10 cellular contexts compared by ENCODE assay signal in the genomic region with DNA sequence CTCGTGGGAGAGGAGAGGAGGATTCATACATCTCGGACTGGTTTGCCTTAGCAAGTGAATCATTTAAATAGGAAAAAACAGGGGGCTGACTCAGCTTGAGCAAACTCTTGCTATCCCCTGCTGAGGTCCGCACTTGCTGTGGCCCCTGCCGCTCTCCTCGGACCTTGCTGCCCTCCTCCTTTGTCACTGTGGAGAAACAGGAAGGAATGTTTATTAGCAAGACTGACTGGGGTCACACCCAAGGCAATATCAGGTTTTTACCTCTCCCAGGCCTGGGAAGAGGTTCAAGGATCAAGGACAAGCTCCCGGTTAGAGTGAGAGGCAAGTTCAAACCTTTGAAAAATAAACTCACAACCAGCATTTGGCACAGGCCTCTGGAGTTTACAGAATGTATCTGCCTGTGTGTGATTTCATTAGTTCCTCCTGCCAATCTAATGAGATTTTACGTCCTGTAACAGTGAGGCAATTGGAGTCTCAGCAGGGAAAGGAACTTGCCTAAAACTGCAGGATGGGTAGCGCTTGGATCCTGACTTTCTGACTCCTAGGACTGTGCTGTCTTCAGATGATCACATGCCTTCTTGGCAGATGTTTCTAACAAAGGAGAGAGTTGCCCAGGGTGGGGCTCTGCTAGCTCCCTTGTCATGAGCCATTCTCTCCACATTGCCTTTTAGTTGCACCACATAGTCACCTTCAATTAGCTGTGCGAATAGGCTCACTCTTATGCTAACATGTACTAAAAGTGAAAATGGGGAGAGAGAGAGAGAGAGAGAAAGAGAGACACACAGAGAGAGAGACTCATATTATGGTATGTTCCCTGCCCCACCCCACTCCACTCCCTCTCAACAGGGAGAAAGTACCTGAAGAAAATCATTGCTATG.
DNase-seq lines count a peak whose midpoint lies in the region; ATAC-seq and TF ChIP-seq lines count a peak whose summit lies in the region.
"Had no signal": no experiment of that assay in that cellular context is flagged by ENCODE, and none has a peak within 500 bp of the region (broad histone marks: within the 10 kb centered on the region; RNA-seq: fewer than 3 reads in every experiment).

No MANE protein-coding gene starts in this region.

- H3K36me3 ChIP-seq in ACC112 (ENCODE audit: insufficient read depth, low read length) (no peaks in the 10 kb centered on the region), PC-3 (ENCODE audit: low read depth, low read length) (no peaks in the 10 kb centered on the region), esophagus squamous epithelium (no peaks in the 10 kb centered on the region), mucosa of rectum (ENCODE audit: control insufficient read depth in 2 of 2, insufficient read depth in 2 of 2, low read length in 2 of 2) (no peaks in the 10 kb centered on the region)

- H3K27me3 ChIP-seq in ACC112 (ENCODE audit: insufficient read depth, low read length), result no peaks in the 10 kb centered on the region
- no peaks in the 10 kb centered on the region for H3K27me3 ChIP-seq in PC-3 (ENCODE audit: low read length)
- no peaks in the 10 kb centered on the region for H3K27me3 ChIP-seq in esophagus squamous epithelium
- H3K27me3 ChIP-seq in mucosa of rectum (ENCODE audit: control insufficient read depth in 2 of 2, insufficient read depth in 2 of 2, low read length in 2 of 2), result no peaks in the 10 kb centered on the region
- H3K27me3 ChIP-seq in dorsolateral prefrontal cortex, result no peaks in the 10 kb centered on the region

- no peak for TF ChIP-seq POLR2A in esophagus squamous epithelium (IDR thresholded peaks at IDR 0.05)

- 42 to 47% methylated on average over 9 of the region's 9 CpGs for WGBS in esophagus squamous epithelium, 2 donors

- H3K9ac ChIP-seq in PC-3 (ENCODE audit: low read length) (peak overlapping the region; percentile 81), mucosa of rectum (ENCODE audit: low read depth in 1 of 2, low read length in 2 of 2) (peak overlapping the region; percentile 56 to 62)

- no peak overlapping the region for H3K4me3 ChIP-seq in ACC112 (ENCODE audit: low read depth, low read length)
- peak overlapping the region; percentile 38; the same call in 1 of the 2 replicates for H3K4me3 ChIP-seq in PC-3 (ENCODE audit: low read length)
- H3K4me3 ChIP-seq in esophagus squamous epithelium, result no peak overlapping the region
- H3K4me3 ChIP-seq in mucosa of rectum (ENCODE audit: low read length in 2 of 2), result peak overlapping the region; percentile 52 to 64
- no peak overlapping the region for H3K4me3 ChIP-seq in dorsolateral prefrontal cortex

- H3K4me1 ChIP-seq in ACC112 (ENCODE audit: control insufficient read depth, insufficient read depth, low read length, unreplicated experiment), result peaks cover 42% of the 10 kb centered on the region
- peaks cover 41% of the 10 kb centered on the region for H3K4me1 ChIP-seq in PC-3 (ENCODE audit: insufficient read depth, low read length)
- peaks cover 0 to 26% (median 11%) of the 10 kb centered on the region in 3 donors for H3K4me1 ChIP-seq in esophagus squamous epithelium
- H3K4me1 ChIP-seq in mucosa of rectum (ENCODE audit: control insufficient read depth in 2 of 2, insufficient read depth in 2 of 2, low read length in 2 of 2), result peaks cover 0 to 39% of the 10 kb centered on the region in 2 donors

- BruUV-seq in PC-3 (replicated peaks; lab: Mats Ljungman, UMichigan), result TSS peak; percentile 78

- H3K4me2 ChIP-seq in PC-3 (ENCODE audit: low read length), result peak overlapping the region; percentile 75

- H2AFZ ChIP-seq in ACC112 (ENCODE audit: low read length, unreplicated experiment) (peak overlapping the region; percentile 50), PC-3 (ENCODE audit: low read length) (peak overlapping the region; percentile 73)

- peak overlapping the region; percentile 56 for H3K27ac ChIP-seq in ACC112 (ENCODE audit: low read depth, low read length)
- peak overlapping the region; percentile 95 for H3K27ac ChIP-seq in PC-3 (ENCODE audit: low read length)
- H3K27ac ChIP-seq in esophagus squamous epithelium, result peak overlapping the region; percentile 53 to 69 (median 63)
- H3K27ac ChIP-seq in mucosa of rectum (ENCODE audit: low read depth in 2 of 2, low read length in 2 of 2), result peak overlapping the region; percentile 89 to 90
- H3K27ac ChIP-seq in dorsolateral prefrontal cortex, result no peak overlapping the region

- H4K20me1 ChIP-seq in PC-3 (ENCODE audit: low read length), result no peaks in the 10 kb centered on the region

- peak; percentile 74 for DNase-seq in PC-3
- DNase-seq in esophagus squamous epithelium (lab: John Stamatoyannopoulos, UW), result no peak
- DNase-seq in activated CD4-positive, alpha-beta T cell treated with anti-CD3 and anti-CD28 coated beads for 1 hour, result no peak
- DNase-seq in dorsolateral prefrontal cortex, result no peak
- DNase-seq in NCI-H2081 (lab: John Stamatoyannopoulos, UW), result no peak
- DNase-seq in cerebellar cortex (ENCODE audit: low spot score), result no peak
- DNase-seq: activated CD4-positive, alpha-beta T cell treated with anti-CD3 and anti-CD28 coated beads, Interleukin-2, amount 50 U/mL, for 48 hours; KBM-7 had no signal

- no peak for TF ChIP-seq CTCF in PC-3 (conservative IDR thresholded peaks at IDR 0.05; ENCODE audit: low read depth, low read length)
- no peak for TF ChIP-seq CTCF in esophagus squamous epithelium (IDR thresholded peaks at IDR 0.05)
- no peak for TF ChIP-seq CTCF in dorsolateral prefrontal cortex (IDR thresholded peaks at IDR 0.05 in 54 of 56, conservative IDR thresholded peaks at IDR 0.05 in 2 of 56; ENCODE audit: low read depth in 1 of 56, partially characterized antibody in 56 of 56)

- H3K79me2 ChIP-seq in ACC112 (ENCODE audit: control insufficient read depth, insufficient read depth, low read length, unreplicated experiment) (no peaks in the 10 kb centered on the region), PC-3 (ENCODE audit: low read length) (no peaks in the 10 kb centered on the region)

- ATAC-seq in PC-3, result peak; percentile 87

- H3K9me3 ChIP-seq in PC-3 (ENCODE audit: low read length), result no peaks in the 10 kb centered on the region
- peaks cover 0 to 3% (median 0%) of the 10 kb centered on the region in 3 donors for H3K9me3 ChIP-seq in esophagus squamous epithelium
- no peaks in the 10 kb centered on the region for H3K9me3 ChIP-seq in mucosa of rectum (ENCODE audit: control insufficient read depth in 2 of 2, low read length in 2 of 2)

- intact Hi-C loops in PC-3 (cut with micrococcal nuclease), result no loop called here
- intact Hi-C loops in esophagus squamous epithelium (cut with DNase I), result no loop called here
- intact Hi-C loops in dorsolateral prefrontal cortex (cut with DNase I), result loop anchor here in 1 of 2 donors (2.0 to 10.0 kb wide), 2 partner anchors 103 to 303 kb away; no protein-coding TSS in a partner anchor

- H3F3A ChIP-seq in PC-3 (ENCODE audit: low read length, unreplicated experiment), result peaks cover 4% of the 10 kb centered on the region

- no peaks in the 10 kb centered on the region for H3K9me2 ChIP-seq in PC-3 (replicated peaks; ENCODE audit: low read length)

- POLR2A ChIA-PET in PC-3 (lab: Charles Lee; ENCODE audit: unreplicated experiment), result interaction anchor here (1.0 kb wide), 1 partner anchor 120 kb away, joined by 4 read pairs; no protein-coding TSS in a partner anchor

- CTCF ChIA-PET in PC-3 (lab: Charles Lee), result no interaction called here

Comparison
In these comparisons a context has a peak if more than half of its experiments do, and no peak if none do; other contexts are left out.
1. H3K27ac ChIP-seq: peak in ACC112 (single experiment), PC-3 (single experiment), esophagus squamous epithelium (4 of 4) and mucosa of rectum (2 of 2); none in dorsolateral prefrontal cortex (0 of 59).
2. H3K4me3 ChIP-seq: peak in PC-3 (single experiment) and mucosa of rectum (2 of 2); none in ACC112 (single experiment), esophagus squamous epithelium (0 of 4) and dorsolateral prefrontal cortex (0 of 59).